Comparison of ENCODE assay signal across 10 cellular contexts in genomic region chr17:19410875-19411291, GRCh38. TPM values are rescaled to one million over a fixed set of nuclear protein-coding genes. Genes with fewer than 3 reads are reported as not detected.
DNase-seq lines count a peak whose midpoint lies in the region; ATAC-seq and TF ChIP-seq lines count a peak whose summit lies in the region.
"Had no signal": no experiment of that assay in that cellular context is flagged by ENCODE, and none has a peak within 500 bp of the region (broad histone marks: within the 10 kb centered on the region; RNA-seq: fewer than 3 reads in every experiment).

Gene RNF112 (plus strand): TSS chr17:19411232. CDS start chr17:19411409, 177 bp downstream.

- H3K4me1 ChIP-seq in iPS-15b (ENCODE audit: control insufficient read depth, insufficient read depth, low read length) (no peaks in the 10 kb centered on the region), smooth muscle cell (ENCODE audit: low read depth) (peaks cover 10% of the 10 kb centered on the region)

- H3K4me2 ChIP-seq in smooth muscle cell, result peak within 1 kb of the TSS; percentile 67

- DNase-seq in NCI-H146 (lab: John Stamatoyannopoulos, UW) (peak; percentile 63), astrocyte of the spinal cord (ENCODE audit: low read depth, low spot score) (peak; percentile 9), smooth muscle cell (lab: John Stamatoyannopoulos, UW; ENCODE audit: unreplicated experiment) (no peak), HuH-7.5 (ENCODE audit: low spot score) (no peak), SKM-1 (lab: John Stamatoyannopoulos, UW; ENCODE audit: unreplicated experiment) (no peak)
- no peak for DNase-seq in stimulated activated naive CD4-positive, alpha-beta T cell (lab: John Stamatoyannopoulos, UW)
- DNase-seq: activated naive CD4-positive, alpha-beta T cell treated with Interleukin-2 at 50 U/mL for 16 hours; KG1 had no signal

- no peaks in the 10 kb centered on the region for H3K79me2 ChIP-seq in smooth muscle cell (ENCODE audit: low read depth)

- peaks cover 9% of the 10 kb centered on the region for H3F3A ChIP-seq in smooth muscle cell (ENCODE audit: low read depth)

- peak within 1 kb of the TSS; percentile 32 for H3K27ac ChIP-seq in smooth muscle cell (ENCODE audit: low read depth)

- H3K36me3 ChIP-seq in iPS-15b (ENCODE audit: control insufficient read depth, insufficient read depth, low read length) (no peaks in the 10 kb centered on the region), smooth muscle cell (ENCODE audit: low read depth) (no peaks in the 10 kb centered on the region)

- H4K20me1 ChIP-seq in smooth muscle cell (ENCODE audit: low read depth), result no peaks in the 10 kb centered on the region

- H3K4me3 ChIP-seq in astrocyte of the spinal cord (ENCODE audit: low read depth, low read length) (no peak within 1 kb of the TSS), iPS-15b (ENCODE audit: low read depth, low read length) (peak within 1 kb of the TSS; percentile 30), smooth muscle cell (no peak within 1 kb of the TSS)

- H2AFZ ChIP-seq in smooth muscle cell (ENCODE audit: low read depth), result no peak within 1 kb of the TSS

- in situ Hi-C loops in astrocyte of the spinal cord (cut with HindIII; ENCODE audit: low sequenced_read_pairs), result no loop called here

- no peaks in the 10 kb centered on the region for H3K9me3 ChIP-seq in iPS-15b (ENCODE audit: control insufficient read depth, insufficient read depth, low read length)
- no peaks in the 10 kb centered on the region for H3K9me3 ChIP-seq in smooth muscle cell (replicated peaks; ENCODE audit: low read depth)

- no peak within 1 kb of the TSS for H3K9ac ChIP-seq in iPS-15b (ENCODE audit: low read depth, low read length)
- no peak within 1 kb of the TSS for H3K9ac ChIP-seq in smooth muscle cell (ENCODE audit: low read depth)

- TF ChIP-seq CTCF in astrocyte of the spinal cord (IDR thresholded peaks at IDR 0.05; ENCODE audit: low read depth, low read length), result peak; percentile 8
- no peak for TF ChIP-seq CTCF in smooth muscle cell (IDR thresholded peaks at IDR 0.05; ENCODE audit: borderline replicate concordance, insufficient read depth, poor library complexity, severe bottlenecking)

- ATAC-seq in HG03175 (IDR thresholded peaks at IDR 0.05; ENCODE audit: unreplicated experiment), result no peak

- H3K27me3 ChIP-seq in iPS-15b (ENCODE audit: control insufficient read depth, insufficient read depth, low read length), result no peaks in the 10 kb centered on the region
- H3K27me3 ChIP-seq in smooth muscle cell (ENCODE audit: low read depth), result no peaks in the 10 kb centered on the region

- 45% methylated on average over 14 of the region's 14 CpGs for WGBS in smooth muscle cell (ENCODE audit: low lambda C conversion rate)

RNA-seq across cellular contexts. Expression of gene RNF112, which starts in this region (rescaled TPM):
- total RNA-seq in smooth muscle cell, result 4.6 and 7.4 TPM in 2 replicates
- 3.5 and 7.2 TPM in 2 replicates for polyA plus RNA-seq in smooth muscle cell

Comparison
In these comparisons a context has a peak if more than half of its experiments do, and no peak if none do; other contexts are left out.
1. DNase-seq: peak in NCI-H146 (single experiment) and astrocyte of the spinal cord (single experiment); none in smooth muscle cell (single experiment), HuH-7.5 (single experiment), stimulated activated naive CD4-positive, alpha-beta T cell (0 of 6) and SKM-1 (single experiment).